16 cellular contexts compared by ENCODE assay signal in the genomic region with DNA sequence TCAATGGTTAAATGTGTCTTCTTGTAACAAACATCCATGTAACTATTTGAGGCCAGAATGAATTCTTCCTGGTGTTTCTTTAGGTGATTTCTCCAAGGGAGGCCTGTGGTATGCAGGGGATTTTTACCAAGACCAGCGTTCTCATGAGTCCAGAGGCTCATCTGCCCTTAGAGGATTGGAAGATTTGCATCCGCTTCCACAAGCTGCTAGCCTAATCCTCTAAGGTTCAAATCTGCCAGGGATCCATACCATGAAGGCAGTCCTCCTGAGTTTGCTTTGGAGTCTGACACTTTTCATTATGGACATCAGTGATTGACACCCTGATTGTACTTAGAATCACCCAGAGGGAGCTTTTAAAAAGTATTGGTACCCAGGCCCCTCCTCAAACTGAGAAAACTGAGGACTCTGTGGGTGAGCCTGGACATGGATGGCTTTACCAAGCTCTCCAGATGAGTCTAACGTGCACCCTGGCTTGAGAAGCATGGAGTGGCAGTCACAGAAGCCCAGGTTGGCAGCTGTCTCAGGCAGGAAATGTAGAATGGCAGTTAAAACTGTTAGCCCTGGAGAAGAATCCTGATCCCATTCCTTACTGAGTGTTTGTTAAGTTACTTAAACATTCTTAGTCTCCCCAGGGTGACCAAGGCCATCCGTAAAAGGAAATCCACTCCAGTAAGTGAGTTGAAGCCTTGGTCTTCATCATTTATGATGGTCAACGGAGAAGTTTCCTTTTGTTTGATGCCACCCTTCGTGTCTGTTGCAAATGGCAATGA.
DNase-seq lines count a peak whose midpoint lies in the region; ATAC-seq and TF ChIP-seq lines count a peak whose summit lies in the region.
"Had no signal": no experiment of that assay in that cellular context is flagged by ENCODE, and none has a peak within 500 bp of the region (broad histone marks: within the 10 kb centered on the region; RNA-seq: fewer than 3 reads in every experiment).

No MANE protein-coding gene starts in this region.

- H3K4me3 Mint-ChIP-seq in dendritic cell treated with granulocyte-macrophage colony-stimulating factor and Interleukin-4, amounts not matched to agents 40 ng/mL and 50 ng/mL, for 4 days = no peak overlapping the region
- H3K4me3 Mint-ChIP-seq: activated naive CD4-positive, alpha-beta T cell treated with anti-CD3 and anti-CD28 coated beads, Interleukin-2, amount 10 ng/mL, durations not matched to agents 7 days and 5 days; CD4-positive, alpha-beta T cell; endodermal cell; WTC11 had no signal

- intact Hi-C loops in IMR-90 (cut with micrococcal nuclease) (loop anchor here (2.0 to 5.0 kb wide), 6 partner anchors 27 to 368 kb away; no protein-coding TSS in a partner anchor), psoas muscle (cut with DNase I) (loop anchor here (5.0 to 10.0 kb wide), 4 partner anchors 158 to 432 kb away; partner anchors contain the start of gene CDC42EP3 (in 1 of the 2))
- intact Hi-C loops in dendritic cell treated with granulocyte-macrophage colony-stimulating factor and Interleukin-4, amounts not matched to agents 40 ng/mL and 50 ng/mL, for 4 days (cut with micrococcal nuclease) = loop anchor here (10.0 kb wide), 2 partner anchors 155 to 285 kb away; partner anchors contain the start of gene CDC42EP3

- no peaks in the 10 kb centered on the region for H3K27me3 Mint-ChIP-seq in dendritic cell treated with granulocyte-macrophage colony-stimulating factor and Interleukin-4, amounts not matched to agents 40 ng/mL and 50 ng/mL, for 4 days
- H3K27me3 Mint-ChIP-seq: CD4-positive, alpha-beta T cell had no signal

- peak overlapping the region; percentile 95 for H4K5ac ChIP-seq in IMR-90 (ENCODE audit: low read depth, low read length)

- TF ChIP-seq POLR2A in IMR-90 (IDR thresholded peaks at IDR 0.05; ENCODE audit: low read depth, low read length) = no peak

- no peaks in the 10 kb centered on the region for H3K36me3 Mint-ChIP-seq in dendritic cell treated with granulocyte-macrophage colony-stimulating factor and Interleukin-4, amounts not matched to agents 40 ng/mL and 50 ng/mL, for 4 days (ENCODE audit: low read depth)
- H3K36me3 Mint-ChIP-seq: activated naive CD4-positive, alpha-beta T cell treated with anti-CD3 and anti-CD28 coated beads, Interleukin-2, amount 10 ng/mL, durations not matched to agents 7 days and 5 days; WTC11 had no signal

- ATAC-seq in IMR-90 (ENCODE audit: low read depth) (peak; percentile 7), psoas muscle (no peak), GM21367 (IDR thresholded peaks at IDR 0.05; ENCODE audit: unreplicated experiment) (no peak)

- peak overlapping the region; percentile 91 to 92 for H4K8ac ChIP-seq in IMR-90 (ENCODE audit: low read depth in 2 of 2, low read length in 2 of 2)

- H3K4me3 ChIP-seq in IMR-90 (ENCODE audit: insufficient read depth, low read depth, low read length) (no peak overlapping the region), psoas muscle (no peak overlapping the region)
- H3K4me3 ChIP-seq: testis had no signal

- peak overlapping the region; percentile 48 for H2AK9ac ChIP-seq in IMR-90 (replicated peaks; ENCODE audit: low read depth, low read length, poor library complexity)

- H2BK20ac ChIP-seq in IMR-90 (ENCODE audit: low read depth, low read length) = peak overlapping the region; percentile 98

- peak; percentile 76 for DNase-seq in EH (ENCODE audit: low read depth)
- DNase-seq in IMR-90 = no peak
- DNase-seq in psoas muscle = no peak
- no peak for DNase-seq in NCI-H1048 (lab: John Stamatoyannopoulos, UW)
- DNase-seq in stimulated activated CD4-positive, alpha-beta T cell treated with anti-CD3 and anti-CD28 coated beads, Interleukin-4, amount 100 ng/mL, for 4 hours = no peak
- DNase-seq: activated naive CD4-positive, alpha-beta T cell treated with anti-CD3 and anti-CD28 coated beads, Interleukin-2, amount 10 ng/mL, durations not matched to agents 7 days and 5 days; caudate nucleus; CD4-positive, alpha-beta T cell; endodermal cell; midbrain; NCI-H2171 treated with DMSO at 0.1 percent for 48 hours; testis had no signal

- peak overlapping the region; percentile 81 for H3K56ac ChIP-seq in IMR-90 (ENCODE audit: extremely low read depth, insufficient read depth, low read length)

- peak overlapping the region; percentile 27 for H3K9ac ChIP-seq in IMR-90 (ENCODE audit: low read depth, low read length)
- H3K9ac ChIP-seq: parathyroid adenoma had no signal

- H3K36me3 ChIP-seq in IMR-90 (ENCODE audit: control insufficient read depth, insufficient read depth, low read length) = no peaks in the 10 kb centered on the region
- no peaks in the 10 kb centered on the region for H3K36me3 ChIP-seq in psoas muscle (ENCODE audit: insufficient read depth in 1 of 2, low read depth in 1 of 2)

- H3K27ac ChIP-seq in IMR-90 (ENCODE audit: insufficient read depth, low read length) (peak overlapping the region; percentile 98), psoas muscle (peak overlapping the region; percentile 83)
- H3K27ac ChIP-seq: parathyroid adenoma had no signal

- no peaks in the 10 kb centered on the region for H3K9me3 ChIP-seq in IMR-90 (ENCODE audit: control insufficient read depth, insufficient read depth, low read length)
- H3K9me3 ChIP-seq in psoas muscle = no peaks in the 10 kb centered on the region
- H3K9me3 ChIP-seq: testis had no signal

- BruUV-seq in IMR-90 (replicated peaks; lab: Mats Ljungman, UMichigan) = no TSS peak

- TF ChIP-seq CTCF in IMR-90 (conservative IDR thresholded peaks at IDR 0.05; ENCODE audit: low read depth, low read length) (no peak), psoas muscle (IDR thresholded peaks at IDR 0.05) (no peak)

- peak overlapping the region; percentile 93 for H2AK5ac ChIP-seq in IMR-90 (ENCODE audit: low read depth, low read length)

- peak overlapping the region; percentile 23; the same call in 1 of the 2 replicates for H3K4me2 ChIP-seq in IMR-90 (ENCODE audit: low read depth, low read length)

- WGBS in IMR-90 (ENCODE audit: extremely low coverage in 2 of 2, insufficient read length in 1 of 2), 2 experiments = 57% methylated on average over 2 of the region's 6 CpGs; no CpG with 5 or more reads in 1 of the 2 experiments
- 37 to 56% (median 41%) methylated on average over 6 of the region's 6 CpGs for WGBS in psoas muscle, 3 donors

- no peak overlapping the region for H2AFZ ChIP-seq in IMR-90 (replicated peaks; ENCODE audit: low read length, poor library complexity)
- H2AFZ ChIP-seq: parathyroid adenoma had no signal

- in situ Hi-C loops in IMR-90 (cut with MboI; ENCODE audit: low sequenced_read_pairs) = loop anchor here (5.0 kb wide), 2 partner anchors 158 to 418 kb away; partner anchors contain the start of gene CDC42EP3

- H3K4me1 ChIP-seq in IMR-90 (ENCODE audit: control insufficient read depth, insufficient read depth, low read length) = peaks cover 29% of the 10 kb centered on the region
- H3K4me1 ChIP-seq in psoas muscle = peaks cover 23% of the 10 kb centered on the region

- no peaks in the 10 kb centered on the region for H4K20me1 ChIP-seq in IMR-90 (ENCODE audit: insufficient read depth, low read length)

- H3K27me3 ChIP-seq in IMR-90 (ENCODE audit: control insufficient read depth, insufficient read depth, low read length) (no peaks in the 10 kb centered on the region), psoas muscle (ENCODE audit: insufficient read depth in 3 of 3, low read length in 2 of 3) (no peaks in the 10 kb centered on the region)
- H3K27me3 ChIP-seq: testis had no signal

- H3K79me1 ChIP-seq in IMR-90 (ENCODE audit: low read depth in 1 of 2, low read length in 2 of 2) = peaks cover 0 to 29% of the 10 kb centered on the region in 2 experiments; a peak in 2 of 4 replicates

- peak overlapping the region; percentile 97 for H4K91ac ChIP-seq in IMR-90 (ENCODE audit: insufficient read depth, low read depth, low read length)

- H3K9me1 ChIP-seq in IMR-90 (ENCODE audit: insufficient read depth, low read length) = peaks cover 18% of the 10 kb centered on the region

- H3K14ac ChIP-seq in IMR-90 (replicated peaks; ENCODE audit: low read depth, low read length) = peak overlapping the region; percentile 95

- H3K27ac Mint-ChIP-seq in dendritic cell treated with granulocyte-macrophage colony-stimulating factor and Interleukin-4, amounts not matched to agents 40 ng/mL and 50 ng/mL, for 4 days = peak overlapping the region; percentile 27
- H3K27ac Mint-ChIP-seq: activated naive CD4-positive, alpha-beta T cell treated with anti-CD3 and anti-CD28 coated beads, Interleukin-2, amount 10 ng/mL, durations not matched to agents 7 days and 5 days; CD4-positive, alpha-beta T cell; endodermal cell; WTC11 had no signal

- peak overlapping the region; percentile 98 for H3K18ac ChIP-seq in IMR-90 (ENCODE audit: low read depth, low read length)

- peaks cover 78% of the 10 kb centered on the region for H3K4me1 Mint-ChIP-seq in dendritic cell treated with granulocyte-macrophage colony-stimulating factor and Interleukin-4, amounts not matched to agents 40 ng/mL and 50 ng/mL, for 4 days (ENCODE audit: low read depth)

- dilution Hi-C loops in IMR-90 (cut with HindIII; ENCODE audit: low sequenced_read_pairs, unreplicated experiment) = no loop called here

- POLR2A ChIA-PET in IMR-90 (lab: Charles Lee; ENCODE audit: unreplicated experiment) = interaction anchor here (1.1 to 1.2 kb wide), 2 partner anchors 47 to 158 kb away, joined by 4 to 9 read pairs; no protein-coding TSS in a partner anchor

- peak overlapping the region; percentile 99 for H2BK120ac ChIP-seq in IMR-90 (ENCODE audit: low read depth, low read length)

- no peak for TF ChIP-seq RAD21 in IMR-90 (IDR thresholded peaks at IDR 0.05; ENCODE audit: low read length)

- peak overlapping the region; percentile 97 for H2BK5ac ChIP-seq in IMR-90 (ENCODE audit: low read depth, low read length, poor library complexity, severe bottlenecking)

- peak overlapping the region; percentile 99 for H2BK15ac ChIP-seq in IMR-90 (ENCODE audit: low read depth, low read length)

- H3K23ac ChIP-seq in IMR-90 (ENCODE audit: low read depth, low read length) = peak overlapping the region; percentile 92

- CTCF ChIA-PET in IMR-90 (lab: Yijun Ruan, JAX) = interaction anchor here (1.2 kb wide), 2 partner anchors 48 to 415 kb away, joined by 4 to 5 read pairs; no protein-coding TSS in a partner anchor

- H3K4ac ChIP-seq in IMR-90 (ENCODE audit: low read depth, low read length) = peak overlapping the region; percentile 96

- H3K9me3 Mint-ChIP-seq in dendritic cell treated with granulocyte-macrophage colony-stimulating factor and Interleukin-4, amounts not matched to agents 40 ng/mL and 50 ng/mL, for 4 days = no peaks in the 10 kb centered on the region
- H3K9me3 Mint-ChIP-seq: activated naive CD4-positive, alpha-beta T cell treated with anti-CD3 and anti-CD28 coated beads, Interleukin-2, amount 10 ng/mL, durations not matched to agents 7 days and 5 days; CD4-positive, alpha-beta T cell; endodermal cell; WTC11 had no signal

TF ChIP-seq in IMR-90, 13 proteins besides CTCF, POLR2A, EP300 and RAD21 (continues in another document):
- no peak for TF ChIP-seq MAZ (IDR thresholded peaks at IDR 0.05; ENCODE audit: borderline replicate concordance, low read depth, low read length)
- no peak for TF ChIP-seq CEBPB (IDR thresholded peaks at IDR 0.05; ENCODE audit: low read depth, low read length)
- TF ChIP-seq CHD1 (IDR thresholded peaks at IDR 0.05; ENCODE audit: low read depth, low read length) = no peak
- 0 out of 2 replicates have a peak, but pooled peaks have one; percentile 2 for TF ChIP-seq BHLHE40 (IDR thresholded peaks at IDR 0.05; ENCODE audit: low read depth, low read length)
- TF ChIP-seq MXI1 (IDR thresholded peaks at IDR 0.05; ENCODE audit: borderline replicate concordance, low read depth, low read length) = no peak
